In genomic region chr6:28005975-28006374, GRCh38 we compare ENCODE assay signal across 2 cellular contexts.
TF ChIP-seq lines count a peak whose summit lies in the region.

No MANE protein-coding gene starts in this region.

TF ChIP-seq in HepG2, 621 proteins besides CTCF, POLR2A, EP300 and RAD21:
- TF ChIP-seq KMT2A (CRISPR knock-in tag; IDR thresholded peaks at IDR 0.05) (no peak), FOXA1 (IDR thresholded peaks at IDR 0.05) (no peak), FOXA1 (CRISPR knock-in tag; IDR thresholded peaks at IDR 0.05) (0 out of 2 replicates have a peak, but pooled peaks have one; percentile 11)

TF ChIP-seq in H1, 55 proteins besides CTCF, POLR2A, EP300 and RAD21:
- TF ChIP-seq TEAD4 (IDR thresholded peaks at IDR 0.05; ENCODE audit: low read depth, low read length) (peak; percentile 91), CHD1 (IDR thresholded peaks at IDR 0.05; ENCODE audit: low read depth, low read length) (no peak), YY1 (IDR thresholded peaks at IDR 0.05; ENCODE audit: low read depth, low read length) (peak; percentile 51; the same call in 1 of the 2 replicates)
